In the genomic region with DNA sequence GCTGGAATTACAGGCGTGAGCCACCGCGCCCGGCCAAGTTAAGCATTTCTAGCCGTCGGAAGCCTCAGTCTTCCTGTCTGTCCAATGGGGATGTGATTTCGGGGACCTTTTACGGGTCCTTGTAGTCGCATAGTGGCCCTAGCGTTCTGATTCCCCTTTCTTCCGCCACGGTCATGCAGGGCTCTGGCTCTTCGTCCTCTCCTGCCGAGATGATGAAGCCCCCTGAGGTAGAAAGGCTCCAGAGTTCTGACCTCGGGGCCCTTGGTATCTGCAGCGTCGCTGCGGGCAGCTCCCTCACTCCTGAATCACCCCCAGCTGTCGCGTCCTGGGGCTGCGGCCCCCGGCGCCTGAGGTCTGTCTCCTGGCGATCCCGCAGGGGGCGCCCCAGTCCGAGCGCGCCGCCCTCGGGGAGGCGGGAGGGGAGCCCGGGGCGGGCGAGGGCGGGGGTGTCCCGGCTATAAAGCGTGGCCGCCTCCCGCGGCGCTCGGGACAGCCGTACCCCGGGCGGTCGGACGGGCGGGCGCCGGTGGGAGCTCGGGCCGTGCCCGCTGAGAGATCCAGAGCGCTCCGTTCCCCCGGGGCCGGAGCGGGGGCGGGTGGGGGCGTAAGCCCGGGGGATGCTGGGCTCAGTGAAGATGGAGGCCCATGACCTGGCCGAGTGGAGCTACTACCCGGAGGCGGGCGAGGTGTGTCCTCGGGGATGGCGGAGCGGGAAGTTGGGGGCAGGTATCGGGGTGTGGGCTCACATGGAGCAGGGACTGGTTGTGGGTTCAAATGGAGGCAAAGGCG, we compare ENCODE assay signal across 1 cellular context.
A peak's percentile ranks its signal among the peaks of the same experiment; 100 is the strongest.
TF ChIP-seq lines count a peak whose summit lies in the region.

A gene (plus strand): TSS at position 487 of the 789 bp plus-strand sequence. CDS start 131 bp downstream, at position 618.

TF ChIP-seq in WTC11, 78 proteins besides CTCF, POLR2A, EP300 and RAD21 (continued from another document and continues in another):
- TF ChIP-seq, protein P1, sequence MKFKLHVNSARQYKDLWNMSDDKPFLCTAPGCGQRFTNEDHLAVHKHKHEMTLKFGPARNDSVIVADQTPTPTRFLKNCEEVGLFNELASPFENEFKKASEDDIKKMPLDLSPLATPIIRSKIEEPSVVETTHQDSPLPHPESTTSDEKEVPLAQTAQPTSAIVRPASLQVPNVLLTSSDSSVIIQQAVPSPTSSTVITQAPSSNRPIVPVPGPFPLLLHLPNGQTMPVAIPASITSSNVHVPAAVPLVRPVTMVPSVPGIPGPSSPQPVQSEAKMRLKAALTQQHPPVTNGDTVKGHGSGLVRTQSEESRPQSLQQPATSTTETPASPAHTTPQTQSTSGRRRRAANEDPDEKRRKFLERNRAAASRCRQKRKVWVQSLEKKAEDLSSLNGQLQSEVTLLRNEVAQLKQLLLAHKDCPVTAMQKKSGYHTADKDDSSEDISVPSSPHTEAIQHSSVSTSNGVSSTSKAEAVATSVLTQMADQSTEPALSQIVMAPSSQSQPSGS (CRISPR knock-in tag; IDR thresholded peaks at IDR 0.05; ENCODE audit: borderline replicate concordance, low read depth), result no peak
- no peak for TF ChIP-seq TCF7 (CRISPR knock-in tag; IDR thresholded peaks at IDR 0.05; ENCODE audit: low read depth)
- no peak for TF ChIP-seq ZNF396 (CRISPR knock-in tag; IDR thresholded peaks at IDR 0.05; ENCODE audit: borderline replicate concordance)
- TF ChIP-seq, protein P2, sequence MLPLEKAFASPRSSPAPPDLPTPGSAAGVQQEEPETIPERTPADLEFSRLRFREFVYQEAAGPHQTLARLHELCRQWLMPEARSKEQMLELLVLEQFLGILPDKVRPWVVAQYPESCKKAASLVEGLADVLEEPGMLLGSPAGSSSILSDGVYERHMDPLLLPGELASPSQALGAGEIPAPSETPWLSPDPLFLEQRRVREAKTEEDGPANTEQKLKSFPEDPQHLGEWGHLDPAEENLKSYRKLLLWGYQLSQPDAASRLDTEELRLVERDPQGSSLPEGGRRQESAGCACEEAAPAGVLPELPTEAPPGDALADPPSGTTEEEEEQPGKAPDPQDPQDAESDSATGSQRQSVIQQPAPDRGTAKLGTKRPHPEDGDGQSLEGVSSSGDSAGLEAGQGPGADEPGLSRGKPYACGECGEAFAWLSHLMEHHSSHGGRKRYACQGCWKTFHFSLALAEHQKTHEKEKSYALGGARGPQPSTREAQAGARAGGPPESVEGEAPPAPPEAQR (CRISPR knock-in tag; IDR thresholded peaks at IDR 0.05), result no peak
- TF ChIP-seq ZNF263 (CRISPR knock-in tag; IDR thresholded peaks at IDR 0.05; ENCODE audit: low read depth), result no peak
- no peak; the same call in 1 of the 2 replicates for TF ChIP-seq ETV6 (CRISPR knock-in tag; IDR thresholded peaks at IDR 0.05)
- no peak for TF ChIP-seq IRF2 (CRISPR knock-in tag; IDR thresholded peaks at IDR 0.05; ENCODE audit: borderline replicate concordance, low read depth)
- TF ChIP-seq, protein P3, sequence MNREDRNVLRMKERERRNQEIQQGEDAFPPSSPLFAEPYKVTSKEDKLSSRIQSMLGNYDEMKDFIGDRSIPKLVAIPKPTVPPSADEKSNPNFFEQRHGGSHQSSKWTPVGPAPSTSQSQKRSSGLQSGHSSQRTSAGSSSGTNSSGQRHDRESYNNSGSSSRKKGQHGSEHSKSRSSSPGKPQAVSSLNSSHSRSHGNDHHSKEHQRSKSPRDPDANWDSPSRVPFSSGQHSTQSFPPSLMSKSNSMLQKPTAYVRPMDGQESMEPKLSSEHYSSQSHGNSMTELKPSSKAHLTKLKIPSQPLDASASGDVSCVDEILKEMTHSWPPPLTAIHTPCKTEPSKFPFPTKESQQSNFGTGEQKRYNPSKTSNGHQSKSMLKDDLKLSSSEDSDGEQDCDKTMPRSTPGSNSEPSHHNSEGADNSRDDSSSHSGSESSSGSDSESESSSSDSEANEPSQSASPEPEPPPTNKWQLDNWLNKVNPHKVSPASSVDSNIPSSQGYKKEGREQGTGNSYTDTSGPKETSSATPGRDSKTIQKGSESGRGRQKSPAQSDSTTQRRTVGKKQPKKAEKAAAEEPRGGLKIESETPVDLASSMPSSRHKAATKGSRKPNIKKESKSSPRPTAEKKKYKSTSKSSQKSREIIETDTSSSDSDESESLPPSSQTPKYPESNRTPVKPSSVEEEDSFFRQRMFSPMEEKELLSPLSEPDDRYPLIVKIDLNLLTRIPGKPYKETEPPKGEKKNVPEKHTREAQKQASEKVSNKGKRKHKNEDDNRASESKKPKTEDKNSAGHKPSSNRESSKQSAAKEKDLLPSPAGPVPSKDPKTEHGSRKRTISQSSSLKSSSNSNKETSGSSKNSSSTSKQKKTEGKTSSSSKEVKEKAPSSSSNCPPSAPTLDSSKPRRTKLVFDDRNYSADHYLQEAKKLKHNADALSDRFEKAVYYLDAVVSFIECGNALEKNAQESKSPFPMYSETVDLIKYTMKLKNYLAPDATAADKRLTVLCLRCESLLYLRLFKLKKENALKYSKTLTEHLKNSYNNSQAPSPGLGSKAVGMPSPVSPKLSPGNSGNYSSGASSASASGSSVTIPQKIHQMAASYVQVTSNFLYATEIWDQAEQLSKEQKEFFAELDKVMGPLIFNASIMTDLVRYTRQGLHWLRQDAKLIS (CRISPR knock-in tag; IDR thresholded peaks at IDR 0.05; ENCODE audit: borderline replicate concordance), result no peak
- TF ChIP-seq, protein P4, sequence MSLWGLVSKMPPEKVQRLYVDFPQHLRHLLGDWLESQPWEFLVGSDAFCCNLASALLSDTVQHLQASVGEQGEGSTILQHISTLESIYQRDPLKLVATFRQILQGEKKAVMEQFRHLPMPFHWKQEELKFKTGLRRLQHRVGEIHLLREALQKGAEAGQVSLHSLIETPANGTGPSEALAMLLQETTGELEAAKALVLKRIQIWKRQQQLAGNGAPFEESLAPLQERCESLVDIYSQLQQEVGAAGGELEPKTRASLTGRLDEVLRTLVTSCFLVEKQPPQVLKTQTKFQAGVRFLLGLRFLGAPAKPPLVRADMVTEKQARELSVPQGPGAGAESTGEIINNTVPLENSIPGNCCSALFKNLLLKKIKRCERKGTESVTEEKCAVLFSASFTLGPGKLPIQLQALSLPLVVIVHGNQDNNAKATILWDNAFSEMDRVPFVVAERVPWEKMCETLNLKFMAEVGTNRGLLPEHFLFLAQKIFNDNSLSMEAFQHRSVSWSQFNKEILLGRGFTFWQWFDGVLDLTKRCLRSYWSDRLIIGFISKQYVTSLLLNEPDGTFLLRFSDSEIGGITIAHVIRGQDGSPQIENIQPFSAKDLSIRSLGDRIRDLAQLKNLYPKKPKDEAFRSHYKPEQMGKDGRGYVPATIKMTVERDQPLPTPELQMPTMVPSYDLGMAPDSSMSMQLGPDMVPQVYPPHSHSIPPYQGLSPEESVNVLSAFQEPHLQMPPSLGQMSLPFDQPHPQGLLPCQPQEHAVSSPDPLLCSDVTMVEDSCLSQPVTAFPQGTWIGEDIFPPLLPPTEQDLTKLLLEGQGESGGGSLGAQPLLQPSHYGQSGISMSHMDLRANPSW (CRISPR knock-in tag; conservative IDR thresholded peaks at IDR 0.05; ENCODE audit: low read depth), result no peak
- no peak for TF ChIP-seq NR3C1 (CRISPR knock-in tag; conservative IDR thresholded peaks at IDR 0.05; ENCODE audit: low read depth)
- no peak; the same call in 1 of the 2 replicates for TF ChIP-seq GABPB1 (CRISPR knock-in tag; IDR thresholded peaks at IDR 0.05)
- no peak for TF ChIP-seq PRRX2 (CRISPR knock-in tag; IDR thresholded peaks at IDR 0.05)
- TF ChIP-seq, protein P5, sequence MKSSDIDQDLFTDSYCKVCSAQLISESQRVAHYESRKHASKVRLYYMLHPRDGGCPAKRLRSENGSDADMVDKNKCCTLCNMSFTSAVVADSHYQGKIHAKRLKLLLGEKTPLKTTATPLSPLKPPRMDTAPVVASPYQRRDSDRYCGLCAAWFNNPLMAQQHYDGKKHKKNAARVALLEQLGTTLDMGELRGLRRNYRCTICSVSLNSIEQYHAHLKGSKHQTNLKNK (CRISPR knock-in tag; IDR thresholded peaks at IDR 0.05), result no peak
- no peak for TF ChIP-seq ZNF232 (CRISPR knock-in tag; IDR thresholded peaks at IDR 0.05)
- no peak for TF ChIP-seq ZNF317 (CRISPR knock-in tag; IDR thresholded peaks at IDR 0.05; ENCODE audit: borderline replicate concordance, low read depth)
- no peak for TF ChIP-seq TEAD4 (CRISPR knock-in tag; IDR thresholded peaks at IDR 0.05)
- TF ChIP-seq, protein P6, sequence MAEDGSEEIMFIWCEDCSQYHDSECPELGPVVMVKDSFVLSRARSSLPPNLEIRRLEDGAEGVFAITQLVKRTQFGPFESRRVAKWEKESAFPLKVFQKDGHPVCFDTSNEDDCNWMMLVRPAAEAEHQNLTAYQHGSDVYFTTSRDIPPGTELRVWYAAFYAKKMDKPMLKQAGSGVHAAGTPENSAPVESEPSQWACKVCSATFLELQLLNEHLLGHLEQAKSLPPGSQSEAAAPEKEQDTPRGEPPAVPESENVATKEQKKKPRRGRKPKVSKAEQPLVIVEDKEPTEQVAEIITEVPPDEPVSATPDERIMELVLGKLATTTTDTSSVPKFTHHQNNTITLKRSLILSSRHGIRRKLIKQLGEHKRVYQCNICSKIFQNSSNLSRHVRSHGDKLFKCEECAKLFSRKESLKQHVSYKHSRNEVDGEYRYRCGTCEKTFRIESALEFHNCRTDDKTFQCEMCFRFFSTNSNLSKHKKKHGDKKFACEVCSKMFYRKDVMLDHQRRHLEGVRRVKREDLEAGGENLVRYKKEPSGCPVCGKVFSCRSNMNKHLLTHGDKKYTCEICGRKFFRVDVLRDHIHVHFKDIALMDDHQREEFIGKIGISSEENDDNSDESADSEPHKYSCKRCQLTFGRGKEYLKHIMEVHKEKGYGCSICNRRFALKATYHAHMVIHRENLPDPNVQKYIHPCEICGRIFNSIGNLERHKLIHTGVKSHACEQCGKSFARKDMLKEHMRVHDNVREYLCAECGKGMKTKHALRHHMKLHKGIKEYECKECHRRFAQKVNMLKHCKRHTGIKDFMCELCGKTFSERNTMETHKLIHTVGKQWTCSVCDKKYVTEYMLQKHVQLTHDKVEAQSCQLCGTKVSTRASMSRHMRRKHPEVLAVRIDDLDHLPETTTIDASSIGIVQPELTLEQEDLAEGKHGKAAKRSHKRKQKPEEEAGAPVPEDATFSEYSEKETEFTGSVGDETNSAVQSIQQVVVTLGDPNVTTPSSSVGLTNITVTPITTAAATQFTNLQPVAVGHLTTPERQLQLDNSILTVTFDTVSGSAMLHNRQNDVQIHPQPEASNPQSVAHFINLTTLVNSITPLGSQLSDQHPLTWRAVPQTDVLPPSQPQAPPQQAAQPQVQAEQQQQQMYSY (CRISPR knock-in tag; IDR thresholded peaks at IDR 0.05), result no peak
- no peak for TF ChIP-seq ATF1 (CRISPR knock-in tag; IDR thresholded peaks at IDR 0.05)
- TF ChIP-seq, protein P7, sequence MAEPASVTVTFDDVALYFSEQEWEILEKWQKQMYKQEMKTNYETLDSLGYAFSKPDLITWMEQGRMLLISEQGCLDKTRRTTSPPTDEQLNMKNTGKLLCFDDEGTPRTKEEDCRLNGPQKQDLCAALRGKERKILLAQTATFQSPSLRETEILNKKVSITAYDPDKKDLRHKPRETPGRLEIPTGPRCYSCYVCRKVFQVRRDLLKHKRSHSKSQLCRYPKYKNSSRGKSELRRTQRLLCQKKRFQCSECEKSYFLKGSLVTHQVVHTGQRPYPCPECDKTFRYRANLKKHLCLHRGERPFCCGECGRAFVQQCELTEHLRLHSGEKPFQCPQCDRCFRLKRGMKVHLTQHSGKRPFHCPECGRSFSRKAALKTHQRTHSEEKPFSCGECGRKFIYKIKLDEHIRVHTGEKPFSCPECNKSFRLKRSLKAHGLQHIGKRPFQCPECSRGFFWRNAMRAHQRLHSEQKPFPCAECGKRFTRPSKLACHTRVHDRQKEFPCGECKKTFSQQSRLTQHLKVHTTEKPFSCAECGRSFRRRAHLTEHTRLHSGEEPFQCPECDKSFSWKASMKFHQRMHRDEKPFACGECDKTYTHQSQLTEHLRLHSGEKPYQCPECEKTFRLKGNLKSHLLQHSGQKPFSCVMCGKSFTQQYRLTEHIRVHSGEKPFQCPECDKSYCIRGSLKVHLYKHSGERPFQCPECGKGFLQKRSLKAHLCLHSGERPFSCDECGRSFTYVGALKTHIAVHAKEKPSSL (CRISPR knock-in tag; conservative IDR thresholded peaks at IDR 0.05), result no peak
- TF ChIP-seq, protein P8, sequence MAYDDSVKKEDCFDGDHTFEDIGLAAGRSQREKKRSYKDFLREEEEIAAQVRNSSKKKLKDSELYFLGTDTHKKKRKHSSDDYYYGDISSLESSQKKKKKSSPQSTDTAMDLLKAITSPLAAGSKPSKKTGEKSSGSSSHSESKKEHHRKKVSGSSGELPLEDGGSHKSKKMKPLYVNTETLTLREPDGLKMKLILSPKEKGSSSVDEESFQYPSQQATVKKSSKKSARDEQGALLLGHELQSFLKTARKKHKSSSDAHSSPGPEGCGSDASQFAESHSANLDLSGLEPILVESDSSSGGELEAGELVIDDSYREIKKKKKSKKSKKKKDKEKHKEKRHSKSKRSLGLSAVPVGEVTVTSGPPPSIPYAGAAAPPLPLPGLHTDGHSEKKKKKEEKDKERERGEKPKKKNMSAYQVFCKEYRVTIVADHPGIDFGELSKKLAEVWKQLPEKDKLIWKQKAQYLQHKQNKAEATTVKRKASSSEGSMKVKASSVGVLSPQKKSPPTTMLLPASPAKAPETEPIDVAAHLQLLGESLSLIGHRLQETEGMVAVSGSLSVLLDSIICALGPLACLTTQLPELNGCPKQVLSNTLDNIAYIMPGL (CRISPR knock-in tag; IDR thresholded peaks at IDR 0.05), result peak; percentile 59; the same call in 1 of the 2 replicates
- TF ChIP-seq, protein P9, sequence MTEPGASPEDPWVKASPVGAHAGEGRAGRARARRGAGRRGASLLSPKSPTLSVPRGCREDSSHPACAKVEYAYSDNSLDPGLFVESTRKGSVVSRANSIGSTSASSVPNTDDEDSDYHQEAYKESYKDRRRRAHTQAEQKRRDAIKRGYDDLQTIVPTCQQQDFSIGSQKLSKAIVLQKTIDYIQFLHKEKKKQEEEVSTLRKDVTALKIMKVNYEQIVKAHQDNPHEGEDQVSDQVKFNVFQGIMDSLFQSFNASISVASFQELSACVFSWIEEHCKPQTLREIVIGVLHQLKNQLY (CRISPR knock-in tag; IDR thresholded peaks at IDR 0.05), result no peak
- TF ChIP-seq, protein P10, sequence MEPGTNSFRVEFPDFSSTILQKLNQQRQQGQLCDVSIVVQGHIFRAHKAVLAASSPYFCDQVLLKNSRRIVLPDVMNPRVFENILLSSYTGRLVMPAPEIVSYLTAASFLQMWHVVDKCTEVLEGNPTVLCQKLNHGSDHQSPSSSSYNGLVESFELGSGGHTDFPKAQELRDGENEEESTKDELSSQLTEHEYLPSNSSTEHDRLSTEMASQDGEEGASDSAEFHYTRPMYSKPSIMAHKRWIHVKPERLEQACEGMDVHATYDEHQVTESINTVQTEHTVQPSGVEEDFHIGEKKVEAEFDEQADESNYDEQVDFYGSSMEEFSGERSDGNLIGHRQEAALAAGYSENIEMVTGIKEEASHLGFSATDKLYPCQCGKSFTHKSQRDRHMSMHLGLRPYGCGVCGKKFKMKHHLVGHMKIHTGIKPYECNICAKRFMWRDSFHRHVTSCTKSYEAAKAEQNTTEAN (CRISPR knock-in tag; IDR thresholded peaks at IDR 0.05), result no peak
- TF ChIP-seq TP53 (CRISPR knock-in tag; IDR thresholded peaks at IDR 0.05), result no peak
- no peak for TF ChIP-seq ZNF416 (CRISPR knock-in tag; IDR thresholded peaks at IDR 0.05)
- no peak for TF ChIP-seq TEAD1 (CRISPR knock-in tag; IDR thresholded peaks at IDR 0.05)
- no peak for TF ChIP-seq MYBL2 (CRISPR knock-in tag; IDR thresholded peaks at IDR 0.05)
- TF ChIP-seq SOX15 (CRISPR knock-in tag; IDR thresholded peaks at IDR 0.05), result no peak
- TF ChIP-seq ZNF121 (CRISPR knock-in tag; IDR thresholded peaks at IDR 0.05), result no peak
- TF ChIP-seq, protein P11, sequence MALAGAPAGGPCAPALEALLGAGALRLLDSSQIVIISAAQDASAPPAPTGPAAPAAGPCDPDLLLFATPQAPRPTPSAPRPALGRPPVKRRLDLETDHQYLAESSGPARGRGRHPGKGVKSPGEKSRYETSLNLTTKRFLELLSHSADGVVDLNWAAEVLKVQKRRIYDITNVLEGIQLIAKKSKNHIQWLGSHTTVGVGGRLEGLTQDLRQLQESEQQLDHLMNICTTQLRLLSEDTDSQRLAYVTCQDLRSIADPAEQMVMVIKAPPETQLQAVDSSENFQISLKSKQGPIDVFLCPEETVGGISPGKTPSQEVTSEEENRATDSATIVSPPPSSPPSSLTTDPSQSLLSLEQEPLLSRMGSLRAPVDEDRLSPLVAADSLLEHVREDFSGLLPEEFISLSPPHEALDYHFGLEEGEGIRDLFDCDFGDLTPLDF (CRISPR knock-in tag; IDR thresholded peaks at IDR 0.05), result no peak
